Comparison of ENCODE assay signal across 15 cellular contexts in the genomic region with DNA sequence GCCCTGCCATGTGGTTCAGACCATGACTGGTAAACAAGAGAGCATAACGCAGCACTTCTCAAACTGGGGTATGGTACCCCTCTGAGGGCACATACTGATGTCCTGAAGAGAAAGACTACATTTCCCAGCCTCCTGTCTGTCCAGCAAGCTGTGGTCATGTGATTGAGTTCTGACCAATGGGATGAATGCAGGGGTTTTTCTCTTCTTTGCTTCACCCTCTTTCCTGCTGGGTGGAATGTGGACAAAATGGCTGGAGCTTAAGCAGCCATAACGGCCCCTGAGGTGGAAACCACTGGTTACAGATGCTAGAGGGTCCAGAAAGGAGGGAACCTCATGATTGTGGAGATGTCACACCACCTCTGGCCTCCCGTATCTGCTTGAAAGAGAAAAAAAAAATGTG. TPM values are rescaled to one million over a fixed set of nuclear protein-coding genes. Genes with fewer than 3 reads are reported as not detected.
A peak's percentile ranks its signal among the peaks of the same experiment; 100 is the strongest.
DNase-seq lines count a peak whose midpoint lies in the region; ATAC-seq and TF ChIP-seq lines count a peak whose summit lies in the region.
"Had no signal": no experiment of that assay in that cellular context is flagged by ENCODE, and none has a peak within 500 bp of the region (broad histone marks: within the 10 kb centered on the region; RNA-seq: fewer than 3 reads in every experiment).

No MANE protein-coding gene starts in this region.

- H3K9me3 Mint-ChIP-seq in stimulated activated effector memory CD8-positive, alpha-beta T cell treated with anti-CD3 and anti-CD28 coated beads, Interleukin-12 subunit alpha, Interleukin-12 subunit beta, amount 100 ng/mL, for 72 hours: no peaks in the 10 kb centered on the region
- H3K9me3 Mint-ChIP-seq: natural killer cell treated with Interleukin-12 subunit alpha and Interleukin-12 subunit beta and Interleukin-15 and Interleukin-18, amount 100 ng/mL, for 72 hours had no signal

- H3K4me3 Mint-ChIP-seq in stimulated activated effector memory CD8-positive, alpha-beta T cell treated with anti-CD3 and anti-CD28 coated beads, Interleukin-12 subunit alpha, Interleukin-12 subunit beta, amount 100 ng/mL, for 72 hours: no peak overlapping the region
- H3K4me3 Mint-ChIP-seq: activated T-cell treated with anti-CD3 and anti-CD28 coated beads, Interleukin-2, amount 50 U/mL, for 72 hours; B cell; natural killer cell treated with Interleukin-12 subunit alpha and Interleukin-12 subunit beta and Interleukin-15 and Interleukin-18, amount 100 ng/mL, for 72 hours had no signal

- no peak overlapping the region for H3K27ac Mint-ChIP-seq in stimulated activated effector memory CD8-positive, alpha-beta T cell treated with anti-CD3 and anti-CD28 coated beads, Interleukin-12 subunit alpha, Interleukin-12 subunit beta, amount 100 ng/mL, for 72 hours
- H3K27ac Mint-ChIP-seq: activated T-cell treated with anti-CD3 and anti-CD28 coated beads, Interleukin-2, amount 50 U/mL, for 72 hours; B cell; natural killer cell treated with Interleukin-12 subunit alpha and Interleukin-12 subunit beta and Interleukin-15 and Interleukin-18, amount 100 ng/mL, for 72 hours had no signal

- ATAC-seq in Right ventricle myocardium superior (ENCODE audit: poor library complexity): peak; percentile 43
- ATAC-seq in stimulated activated effector memory CD8-positive, alpha-beta T cell treated with anti-CD3 and anti-CD28 coated beads, Interleukin-12 subunit alpha, Interleukin-12 subunit beta, amount 100 ng/mL, for 72 hours: no peak
- no peak for ATAC-seq in HG03097 (IDR thresholded peaks at IDR 0.05; ENCODE audit: low FRiP score, unreplicated experiment)
- no peak for ATAC-seq in HG03095 (IDR thresholded peaks at IDR 0.05; ENCODE audit: unreplicated experiment)
- ATAC-seq: activated T-cell treated with anti-CD3 and anti-CD28 coated beads, Interleukin-2, amount 50 U/mL, for 72 hours; natural killer cell treated with Interleukin-12 subunit alpha and Interleukin-12 subunit beta and Interleukin-15 and Interleukin-18, amount 100 ng/mL, for 72 hours had no signal

- H3K36me3 Mint-ChIP-seq in stimulated activated effector memory CD8-positive, alpha-beta T cell treated with anti-CD3 and anti-CD28 coated beads, Interleukin-12 subunit alpha, Interleukin-12 subunit beta, amount 100 ng/mL, for 72 hours: no peaks in the 10 kb centered on the region
- H3K36me3 Mint-ChIP-seq: natural killer cell treated with Interleukin-12 subunit alpha and Interleukin-12 subunit beta and Interleukin-15 and Interleukin-18, amount 100 ng/mL, for 72 hours had no signal

- no peaks in the 10 kb centered on the region for H3K4me1 Mint-ChIP-seq in stimulated activated effector memory CD8-positive, alpha-beta T cell treated with anti-CD3 and anti-CD28 coated beads, Interleukin-12 subunit alpha, Interleukin-12 subunit beta, amount 100 ng/mL, for 72 hours
- H3K4me1 Mint-ChIP-seq: B cell had no signal

- intact Hi-C loops in Right ventricle myocardium superior (cut with DNase I): no loop called here
- intact Hi-C loops in cardiac septum (cut with DNase I): no loop called here

- TF ChIP-seq POLR2A in erythroblast (IDR thresholded peaks at IDR 0.05; ENCODE audit: low read length): no peak

- no peak for DNase-seq in Right ventricle myocardium superior
- DNase-seq in cardiac septum (ENCODE audit: low spot score): no peak
- peak; percentile 40 for DNase-seq in RKO (ENCODE audit: low spot score)
- peak; percentile 9 to 14 for DNase-seq in erythroblast (lab: John Stamatoyannopoulos, UW)
- DNase-seq in stimulated activated effector memory CD8-positive, alpha-beta T cell treated with anti-CD3 and anti-CD28 coated beads, Interleukin-12 subunit alpha, Interleukin-12 subunit beta, amount 100 ng/mL, for 72 hours (ENCODE audit: low spot score in 2 of 2): no peak
- no peak for DNase-seq in activated CD4-positive, alpha-beta T cell treated with anti-CD3 and anti-CD28 coated beads, Interleukin-2, amount 50 U/mL, for 4 hours
- DNase-seq: activated T-cell treated with anti-CD3 and anti-CD28 coated beads, Interleukin-2, amount 50 U/mL, for 72 hours; KG1; kidney; NCI-H226; upper lobe of left lung had no signal

RNA-seq across cellular contexts. Expression of gene KCNB1, which starts 19.4 kb away (rescaled TPM):
- 1.1 TPM for total RNA-seq in Right ventricle myocardium superior
- total RNA-seq in cardiac septum: 0.38 TPM
- total RNA-seq: activated T-cell treated with anti-CD3 and anti-CD28 coated beads, Interleukin-2, amount 50 U/mL, for 72 hours; natural killer cell treated with Interleukin-12 subunit alpha and Interleukin-12 subunit beta and Interleukin-15 and Interleukin-18, amount 100 ng/mL, for 72 hours had no signal

Comparison
In these comparisons a context has a peak if more than half of its experiments do, and no peak if none do; other contexts are left out.
1. DNase-seq: peak in RKO (single experiment) and erythroblast (2 of 2); none in Right ventricle myocardium superior (single experiment), cardiac septum (single experiment), stimulated activated effector memory CD8-positive, alpha-beta T cell treated with anti-CD3 and anti-CD28 coated beads, Interleukin-12 subunit alpha, Interleukin-12 subunit beta, amount 100 ng/mL, for 72 hours (0 of 2) and activated CD4-positive, alpha-beta T cell treated with anti-CD3 and anti-CD28 coated beads, Interleukin-2, amount 50 U/mL, for 4 hours (0 of 2).